In genomic region chr15:44527241-44527640, GRCh38 we compare ENCODE assay signal across 20 cellular contexts.
"Had no signal": no experiment of that assay in that cellular context is flagged by ENCODE, and none has a peak within 500 bp of the region (broad histone marks: within the 10 kb centered on the region; RNA-seq: fewer than 3 reads in every experiment).

No MANE protein-coding gene starts in this region.

- DNase-seq: activated CD4-positive, alpha-beta T cell treated with anti-CD3 and anti-CD28 coated beads, Interleukin-2, amount 50 U/mL, for 1 hour; activated CD8-positive, alpha-beta memory T cell treated with anti-CD3 and anti-CD28 coated beads for 24 hours; activated CD8-positive, alpha-beta memory T cell treated with anti-CD3 and anti-CD28 coated beads, Interleukin-2, amount 50 U/mL, for 48 hours; activated naive CD4-positive, alpha-beta T cell; aorta; brain microvascular endothelial cell; central memory CD4-positive, alpha-beta T cell; pancreas; right lobe of liver; SHP77 treated with DMSO at 0.1 percent for 48 hours; small intestine; stimulated activated CD4-positive, alpha-beta T cell treated with anti-CD3 and anti-CD28 coated beads, Interleukin-15, amount 100 ng/mL, for 24 hours; stimulated activated CD4-positive, alpha-beta T cell treated with anti-CD3 and anti-CD28 coated beads, Interleukin-2, amount 100 ng/mL, for 48 hours; stomach; T-helper 1 cell; T1000; testis; upper lobe of right lung had no signal

- ATAC-seq: activated CD4-positive, CD25-positive, alpha-beta regulatory T cell treated with anti-CD3 and anti-CD28 coated beads, Interleukin-2, amount 50 U/mL, for 24 hours; esophagus mucosa; pancreas; right lobe of liver; upper lobe of right lung had no signal
